19 cellular contexts compared by ENCODE assay signal in genomic region chr20:57811373-57812020, GRCh38.
DNase-seq lines count a peak whose midpoint lies in the region; ATAC-seq, FAIRE-seq and TF ChIP-seq lines count a peak whose summit lies in the region.
"Had no signal": no experiment of that assay in that cellular context is flagged by ENCODE, and none has a peak within 500 bp of the region (broad histone marks: within the 10 kb centered on the region; RNA-seq: fewer than 3 reads in every experiment).

No MANE protein-coding gene starts in this region.

- no peak overlapping the region for H3K27ac ChIP-seq in kidney (ENCODE audit: low read depth in 2 of 2, low read length in 2 of 2)
- H3K27ac ChIP-seq: colonic mucosa, neutrophil had no signal

- TF ChIP-seq CTCF in kidney (IDR thresholded peaks at IDR 0.05; ENCODE audit: borderline replicate concordance, extremely low read depth, insufficient read depth), result no peak

- no peaks in the 10 kb centered on the region for H3K36me3 ChIP-seq in kidney (ENCODE audit: control insufficient read depth in 1 of 2, insufficient read depth in 2 of 2, low read length in 2 of 2)
- H3K36me3 ChIP-seq: colonic mucosa, neutrophil had no signal

- H3K27me3 Mint-ChIP-seq in activated T-cell treated with anti-CD3 and anti-CD28 coated beads, Interleukin-2, amount 50 U/mL, for 72 hours (ENCODE audit: low read depth), result peaks cover 13% of the 10 kb centered on the region

- intact Hi-C loops in kidney (cut with DNase I), result no loop called here
- intact Hi-C loops in posterior vena cava (cut with DNase I), result no loop called here
- intact Hi-C loops in Right ventricle myocardium superior (cut with DNase I), result no loop called here

- H3K9me3 ChIP-seq in kidney (ENCODE audit: control insufficient read depth in 1 of 2, low read length in 2 of 2), result no peaks in the 10 kb centered on the region
- H3K9me3 ChIP-seq: colonic mucosa, neutrophil had no signal

- no peak overlapping the region for H3K4me3 ChIP-seq in kidney (ENCODE audit: low read length in 2 of 2)
- H3K4me3 ChIP-seq: colonic mucosa had no signal

- DNase-seq in ELF-1 (ENCODE audit: low read depth, low spot score), result peak; percentile 60
- peak; percentile 26 for DNase-seq in SW480 (ENCODE audit: low spot score)
- peak; percentile 11 for DNase-seq in kidney
- peak; percentile 57 for DNase-seq in posterior vena cava (ENCODE audit: low spot score)
- DNase-seq in activated gamma-delta T cell treated with Interleukin-2 at 50 U/mL for 16 hours, result no peak
- no peak for DNase-seq in Right ventricle myocardium superior
- no peak for DNase-seq in NCI-H1048 (lab: John Stamatoyannopoulos, UW)
- DNase-seq in activated T-cell treated with anti-CD3 and anti-CD28 coated beads, Interleukin-2, amount 50 U/mL, for 72 hours, result no peak
- DNase-seq: activated CD4-positive, alpha-beta T cell treated with anti-CD3 and anti-CD28 coated beads for 4 hours; AML-193; colonic mucosa; DMS53; HCEC 1CT; KG1; NCI-H1436; NCI-H446 treated with DMSO at 0.1 percent for 48 hours had no signal

- H3K4me3 Mint-ChIP-seq in activated T-cell treated with anti-CD3 and anti-CD28 coated beads, Interleukin-2, amount 50 U/mL, for 72 hours, result no peak overlapping the region
- H3K4me3 Mint-ChIP-seq: T-helper 1 cell treated with Interleukin-12 subunit alpha and Interleukin-12 subunit beta and Interleukin-4 antibody, amounts not matched to agents 30 μg/mL and 1 μg/mL, for 36 hours had no signal

- H3K9me3 Mint-ChIP-seq in activated T-cell treated with anti-CD3 and anti-CD28 coated beads, Interleukin-2, amount 50 U/mL, for 72 hours, result no peaks in the 10 kb centered on the region
- H3K9me3 Mint-ChIP-seq: T-helper 1 cell treated with Interleukin-12 subunit alpha and Interleukin-12 subunit beta and Interleukin-4 antibody, amounts not matched to agents 30 μg/mL and 1 μg/mL, for 36 hours had no signal

- no peaks in the 10 kb centered on the region for H3K4me1 ChIP-seq in kidney (ENCODE audit: control insufficient read depth in 1 of 2, insufficient read depth in 1 of 2, low read depth in 1 of 2, low read length in 2 of 2)
- H3K4me1 ChIP-seq: colonic mucosa had no signal

- H3K27ac Mint-ChIP-seq in activated T-cell treated with anti-CD3 and anti-CD28 coated beads, Interleukin-2, amount 50 U/mL, for 72 hours, result no peak overlapping the region
- H3K27ac Mint-ChIP-seq: T-helper 1 cell treated with Interleukin-12 subunit alpha and Interleukin-12 subunit beta and Interleukin-4 antibody, amounts not matched to agents 30 μg/mL and 1 μg/mL, for 36 hours had no signal

- ATAC-seq in Right ventricle myocardium superior (ENCODE audit: poor library complexity), result no peak
- ATAC-seq in activated T-cell treated with anti-CD3 and anti-CD28 coated beads, Interleukin-2, amount 50 U/mL, for 72 hours (replicated peaks in 1 of 2), result no peak
- ATAC-seq: left lobe of liver had no signal

- no peaks in the 10 kb centered on the region for H3K36me3 Mint-ChIP-seq in activated T-cell treated with anti-CD3 and anti-CD28 coated beads, Interleukin-2, amount 50 U/mL, for 72 hours (ENCODE audit: insufficient read depth in 2 of 2)

- no peaks in the 10 kb centered on the region for H3K4me1 Mint-ChIP-seq in activated T-cell treated with anti-CD3 and anti-CD28 coated beads, Interleukin-2, amount 50 U/mL, for 72 hours (ENCODE audit: low read depth)

- FAIRE-seq in kidney (lab: Jason Lieb, UNC), result no peak

- no peak overlapping the region for H3K9ac ChIP-seq in kidney (ENCODE audit: low read length in 2 of 2)

Comparison
In these comparisons a context has a peak if more than half of its experiments do, and no peak if none do; other contexts are left out.
1. DNase-seq: peak in ELF-1 (single experiment), SW480 (single experiment), kidney (single experiment) and posterior vena cava (single experiment); none in activated gamma-delta T cell treated with Interleukin-2 at 50 U/mL for 16 hours (single experiment), Right ventricle myocardium superior (single experiment), NCI-H1048 (single experiment) and activated T-cell treated with anti-CD3 and anti-CD28 coated beads, Interleukin-2, amount 50 U/mL, for 72 hours (0 of 2).